ENCODE assay signal across 19 cellular contexts in the genomic region with DNA sequence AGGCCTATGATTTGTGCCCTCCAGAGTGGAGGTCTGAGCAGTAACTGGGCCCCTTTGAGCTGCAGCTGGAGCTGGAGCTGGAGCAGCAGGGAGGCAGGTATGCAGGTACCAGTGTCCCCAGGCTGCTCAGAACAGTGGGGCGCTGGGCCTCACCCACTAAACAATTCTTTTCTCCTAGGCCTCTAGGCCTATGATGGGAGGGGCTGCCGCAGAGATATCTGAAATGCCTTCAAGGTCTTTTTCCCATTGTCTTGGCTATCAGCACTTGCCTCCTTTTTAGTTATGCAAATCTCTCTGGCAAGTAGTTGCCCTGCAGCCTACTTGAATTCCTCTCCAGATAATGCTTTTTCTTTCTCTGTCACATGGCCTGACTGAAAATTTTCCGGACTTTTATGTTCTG.
"Had no signal": no experiment of that assay in that cellular context is flagged by ENCODE, and none has a peak within 500 bp of the region (broad histone marks: within the 10 kb centered on the region; RNA-seq: fewer than 3 reads in every experiment).

No MANE protein-coding gene starts in this region.

- H3K9me3 ChIP-seq: mucosa of descending colon, pancreas had no signal

- H3K27ac Mint-ChIP-seq: naive thymus-derived CD8-positive, alpha-beta T cell; progenitor cell of endocrine pancreas; type B pancreatic cell had no signal

- H3K27me3 Mint-ChIP-seq: naive thymus-derived CD8-positive, alpha-beta T cell; progenitor cell of endocrine pancreas; type B pancreatic cell had no signal

- H3K4me3 ChIP-seq: coronary artery, dorsolateral prefrontal cortex, heart left ventricle, mucosa of descending colon, pancreas had no signal

- H3K4me1 ChIP-seq: heart left ventricle, pancreas had no signal

- DNase-seq: dorsolateral prefrontal cortex; effector CD8-positive, alpha-beta T cell; heart left ventricle; hippocampal formation; kidney glomerular epithelial cell; mammary epithelial cell; mucosa of descending colon; naive thymus-derived CD8-positive, alpha-beta T cell; occipital lobe; pancreas; right cardiac atrium; small intestine; stimulated activated CD4-positive, alpha-beta T cell treated with anti-CD3 and anti-CD28 coated beads, Interleukin-12 subunit alpha, Interleukin-12 subunit beta, amount 100 ng/mL, for 4 hours; stimulated activated CD4-positive, alpha-beta T cell treated with anti-CD3 and anti-CD28 coated beads, Interleukin-2, amount 100 ng/mL, for 48 hours; stimulated activated naive CD4-positive, alpha-beta T cell treated with Interleukin-2 at 50 U/mL for 16 hours had no signal

- H3K36me3 ChIP-seq: heart left ventricle, pancreas had no signal

- H3K27ac ChIP-seq: coronary artery, dorsolateral prefrontal cortex, heart left ventricle, pancreas had no signal

- H3K4me1 Mint-ChIP-seq: naive thymus-derived CD8-positive, alpha-beta T cell had no signal

- H3K27me3 ChIP-seq: dorsolateral prefrontal cortex, heart left ventricle, pancreas had no signal

- H3K36me3 Mint-ChIP-seq: type B pancreatic cell had no signal

- H3K4me3 Mint-ChIP-seq: naive thymus-derived CD8-positive, alpha-beta T cell; type B pancreatic cell had no signal

- ATAC-seq: esophagus mucosa; heart left ventricle; mucosa of descending colon; naive thymus-derived CD8-positive, alpha-beta T cell; pancreas; right cardiac atrium had no signal
